ENCODE assay signal across 31 cellular contexts in the genomic region with DNA sequence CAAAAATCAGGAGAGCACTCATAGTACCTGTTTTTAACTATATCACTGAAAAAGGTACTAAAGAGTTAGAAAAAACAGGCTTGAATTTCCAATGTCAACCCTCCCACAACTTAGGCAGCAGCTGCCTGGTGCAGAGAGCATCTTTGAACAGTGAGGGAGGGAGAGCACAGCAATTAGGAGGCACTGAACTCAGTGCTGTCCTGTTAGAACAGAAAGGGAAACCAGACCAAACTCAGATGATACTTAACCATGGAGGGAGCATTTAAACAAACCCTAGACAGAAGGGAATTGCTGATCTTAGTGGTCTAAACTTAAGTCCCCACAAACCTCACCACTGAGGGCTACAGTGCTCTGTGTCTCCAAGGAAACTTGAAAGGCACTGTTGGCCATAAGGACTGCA.
"Had no signal": no experiment of that assay in that cellular context is flagged by ENCODE, and none has a peak within 500 bp of the region (broad histone marks: within the 10 kb centered on the region; RNA-seq: fewer than 3 reads in every experiment).

No MANE protein-coding gene starts in this region.

- H3K27ac ChIP-seq: PC-9, RWPE1, SJCRH30, SK-N-MC had no signal

- H3K4me3 ChIP-seq: MG63, PC-9, SJCRH30, SK-N-MC had no signal

- H2AFZ ChIP-seq: PC-9 had no signal

- H3K27ac Mint-ChIP-seq: T-cell had no signal

- H3K27me3 ChIP-seq: MG63, SJCRH30 had no signal

- H3K36me3 ChIP-seq: MG63, SJCRH30 had no signal

- H3K4me1 ChIP-seq: SJCRH30 had no signal

- H3K4me3 Mint-ChIP-seq: T-cell had no signal

- H3K9me3 ChIP-seq: MG63, SJCRH30 had no signal

- H3K27me3 Mint-ChIP-seq: T-cell had no signal

- DNase-seq: Kasumi-1, MG63, MV-4-11, NCI-H1092, NCI-H1105, NCI-H1417 treated with DMSO at 0.1 percent for 48 hours, NCI-H1436 treated with DMSO at 0.1 percent for 48 hours, NCI-H187, NCI-H1930, NCI-H2029 treated with DMSO at 0.1 percent for 48 hours, NCI-H2081 treated with DMSO at 0.1 percent for 48 hours, NCI-H2107, NCI-H2171, NCI-H226, NCI-H446 treated with DMSO at 0.1 percent for 48 hours, NCI-H510A, NCI-H524, NCI-H526, NCI-H69, NCI-H748 treated with DMSO at 0.1 percent for 48 hours, NCI-H82, PC-9, SHP77, SIG-M5, SJCRH30, T-cell had no signal

- ATAC-seq: Panc1, Right ventricle myocardium inferior, SK-N-SH treated with all-trans-retinoic acid at 6 μM for 48 hours had no signal

- H3K4me1 Mint-ChIP-seq: T-cell had no signal

- H3K36me3 Mint-ChIP-seq: T-cell had no signal

- H3K4me2 ChIP-seq: PC-9 had no signal
